In genomic region chr3:108724101-108724500, GRCh38 we compare ENCODE assay signal across 26 cellular contexts. TPM values are rescaled to one million over a fixed set of nuclear protein-coding genes. Genes with fewer than 3 reads are reported as not detected.
"Had no signal": no experiment of that assay in that cellular context is flagged by ENCODE, and none has a peak within 500 bp of the region (broad histone marks: within the 10 kb centered on the region; RNA-seq: fewer than 3 reads in every experiment).

No MANE protein-coding gene starts in this region.

- ATAC-seq: activated CD4-positive, alpha-beta T cell treated with anti-CD3 and anti-CD28 coated beads for 36 hours; activated CD8-positive, alpha-beta T cell treated with anti-CD3 and anti-CD28 coated beads, Interleukin-2, amount 10 ng/mL, durations not matched to agents 7 days and 5 days; Right ventricle myocardium inferior; T-cell had no signal

- H3K27ac ChIP-seq: adrenal gland, PC-9, SK-N-MC, WERI-Rb-1 had no signal

- H3K4me2 ChIP-seq: PC-9 had no signal

- H3K4me1 ChIP-seq: adrenal gland had no signal

- H2AFZ ChIP-seq: PC-9 had no signal

- H3K36me3 Mint-ChIP-seq: T-cell had no signal

- DNase-seq: activated CD4-positive, alpha-beta T cell treated with anti-CD3 and anti-CD28 coated beads for 36 hours; activated CD8-positive, alpha-beta memory T cell treated with anti-CD3 and anti-CD28 coated beads, Interleukin-2, amount 50 U/mL, for 48 hours; activated CD8-positive, alpha-beta T cell treated with anti-CD3 and anti-CD28 coated beads, Interleukin-2, amount 10 ng/mL, durations not matched to agents 7 days and 5 days; activated naive CD4-positive, alpha-beta T cell treated with anti-CD3 and anti-CD28 coated beads, Interleukin-2, amount 50 U/mL, for 16 hours; activated naive CD8-positive, alpha-beta T cell treated with anti-CD3 and anti-CD28 coated beads, Interleukin-2, amount 10 ng/mL, durations not matched to agents 7 days and 5 days; activated T-cell treated with anti-CD3 and anti-CD28 coated beads, Interleukin-2, amount 50 U/mL, for 1 hour; adrenal gland; anterior cingulate cortex; cerebellar nuclear complex; MG63; NCI-H146; NCI-H187 treated with DMSO at 0.1 percent for 48 hours; NCI-H2171; NCI-H2227 treated with DMSO at 0.1 percent for 48 hours; NCI-H446 treated with DMSO at 0.1 percent for 48 hours; NCI-H526; PC-9; RPMI8226; T-cell; T-helper 2 cell; T1000; WERI-Rb-1 had no signal

- H3K27me3 Mint-ChIP-seq: activated CD4-positive, alpha-beta T cell treated with anti-CD3 and anti-CD28 coated beads for 36 hours; activated naive CD8-positive, alpha-beta T cell treated with anti-CD3 and anti-CD28 coated beads, Interleukin-2, amount 10 ng/mL, durations not matched to agents 7 days and 5 days; T-cell had no signal

- H3K27me3 ChIP-seq: adrenal gland, MG63 had no signal

- H3K4me3 Mint-ChIP-seq: activated CD4-positive, alpha-beta T cell treated with anti-CD3 and anti-CD28 coated beads for 36 hours; activated CD8-positive, alpha-beta T cell treated with anti-CD3 and anti-CD28 coated beads, Interleukin-2, amount 10 ng/mL, durations not matched to agents 7 days and 5 days; activated naive CD8-positive, alpha-beta T cell treated with anti-CD3 and anti-CD28 coated beads, Interleukin-2, amount 10 ng/mL, durations not matched to agents 7 days and 5 days; T-cell had no signal

- H3K27ac Mint-ChIP-seq: activated CD4-positive, alpha-beta T cell treated with anti-CD3 and anti-CD28 coated beads for 36 hours; activated CD8-positive, alpha-beta T cell treated with anti-CD3 and anti-CD28 coated beads, Interleukin-2, amount 10 ng/mL, durations not matched to agents 7 days and 5 days; activated naive CD8-positive, alpha-beta T cell treated with anti-CD3 and anti-CD28 coated beads, Interleukin-2, amount 10 ng/mL, durations not matched to agents 7 days and 5 days; T-cell had no signal

- H3K36me3 ChIP-seq: adrenal gland, MG63, WERI-Rb-1 had no signal

- FAIRE-seq: colon had no signal

- H3K9me3 ChIP-seq: adrenal gland, MG63 had no signal

- H3K4me3 ChIP-seq: adrenal gland, MG63, PC-9, SK-N-MC had no signal

RNA-seq across cellular contexts. Expression of gene RETNLB, which starts 33.1 kb away (rescaled TPM):
- total RNA-seq: activated CD4-positive, alpha-beta T cell treated with anti-CD3 and anti-CD28 coated beads for 36 hours; activated CD8-positive, alpha-beta T cell treated with anti-CD3 and anti-CD28 coated beads, Interleukin-2, amount 10 ng/mL, durations not matched to agents 7 days and 5 days; activated naive CD8-positive, alpha-beta T cell treated with anti-CD3 and anti-CD28 coated beads, Interleukin-2, amount 10 ng/mL, durations not matched to agents 7 days and 5 days; adrenal gland; cardiac septum; PC-9; Right ventricle myocardium inferior had no signal
- polyA plus RNA-seq: adrenal gland had no signal
